ENCODE assay signal across 1 cellular context in the genomic region with DNA sequence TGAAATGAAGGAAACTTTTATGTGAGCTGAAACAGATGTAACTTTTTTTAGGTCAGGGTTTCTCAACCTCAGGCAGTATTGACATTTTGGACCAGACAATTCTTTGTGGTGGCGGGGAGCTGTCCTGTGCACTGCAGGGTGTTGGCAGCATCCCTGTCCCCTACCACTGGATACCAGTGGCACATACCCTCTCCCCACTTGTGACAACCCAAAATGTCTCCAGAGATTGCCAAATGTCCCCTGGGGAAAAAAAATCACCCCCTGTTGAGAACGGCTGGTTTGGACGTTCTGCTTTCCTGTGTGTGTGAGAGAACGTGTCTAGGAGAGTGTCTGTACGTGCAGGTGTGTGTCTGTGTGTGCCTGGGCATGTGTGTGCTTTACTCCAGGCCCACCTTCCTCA.
TF ChIP-seq lines count a peak whose summit lies in the region.

No MANE protein-coding gene starts in this region.

TF ChIP-seq in H1, 55 proteins besides CTCF, POLR2A, EP300 and RAD21:
- TF ChIP-seq ATF3 (IDR thresholded peaks at IDR 0.05; ENCODE audit: insufficient read depth, low read depth, low read length), result no peak
- TF ChIP-seq JUND (IDR thresholded peaks at IDR 0.05; ENCODE audit: low read length), result no peak
- no peak for TF ChIP-seq NANOG (IDR thresholded peaks at IDR 0.05; ENCODE audit: insufficient read depth, low read depth, low read length, poor library complexity, severe bottlenecking)
- TF ChIP-seq SP1 (IDR thresholded peaks at IDR 0.05; ENCODE audit: low read depth, low read length), result no peak
- no peak for TF ChIP-seq BACH1 (IDR thresholded peaks at IDR 0.05; ENCODE audit: low read length)
- TF ChIP-seq HDAC6 (IDR thresholded peaks at IDR 0.05; ENCODE audit: low read depth, low read length), result no peak
- no peak for TF ChIP-seq ASH2L (IDR thresholded peaks at IDR 0.05; ENCODE audit: low read length)
TF ChIP-seq in H1: peak in this region for 0.
